In the genomic region with DNA sequence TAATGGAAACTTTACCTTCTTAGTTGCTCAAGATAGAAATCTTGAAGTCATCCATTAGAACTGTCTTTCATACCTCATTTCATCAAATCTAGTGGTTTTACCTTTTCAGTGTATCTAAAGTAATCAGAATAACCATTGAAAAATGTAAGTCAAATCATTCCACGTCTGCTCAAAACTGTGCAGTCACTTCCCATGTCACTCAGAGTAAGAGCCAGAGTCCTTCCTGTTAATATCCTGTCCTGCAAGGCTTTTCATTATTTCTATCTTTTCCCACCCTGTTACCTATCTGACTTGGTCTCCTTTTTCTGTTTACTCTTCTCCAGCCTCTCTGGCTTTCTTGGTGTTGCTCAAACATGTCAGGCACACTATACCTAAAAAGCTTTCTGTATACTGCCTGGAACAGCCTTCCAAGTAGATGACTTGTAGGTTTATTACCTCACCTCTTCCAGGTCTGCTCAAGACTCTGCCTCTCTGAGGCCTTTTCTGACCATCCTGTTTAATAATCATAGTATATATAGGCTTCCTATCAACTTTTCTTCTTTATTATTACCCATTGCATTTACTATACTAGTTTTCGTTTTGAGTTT, we compare ENCODE assay signal across 1 cellular context.
TF ChIP-seq lines count a peak whose summit lies in the region.

No MANE protein-coding gene starts in this region.

TF ChIP-seq in GM23338, 12 proteins besides CTCF, POLR2A, EP300 and RAD21:
- TF ChIP-seq POLR2AphosphoS5 (IDR thresholded peaks at IDR 0.05; ENCODE audit: low read depth) (no peak), EZH2 (IDR thresholded peaks at IDR 0.05; ENCODE audit: low read depth, unreplicated experiment) (no peak), EZH2phosphoT487 (IDR thresholded peaks at IDR 0.05; ENCODE audit: unreplicated experiment) (no peak), NANOG (IDR thresholded peaks at IDR 0.05; ENCODE audit: borderline replicate concordance) (no peak), ZNF331 (CRISPR knock-in tag; IDR thresholded peaks at IDR 0.05; ENCODE audit: low read depth) (no peak), ZNF114 (CRISPR knock-in tag; IDR thresholded peaks at IDR 0.05) (no peak), CREB1 (CRISPR knock-in tag; IDR thresholded peaks at IDR 0.05; ENCODE audit: low read depth) (no peak)
- TF ChIP-seq, protein P1, sequence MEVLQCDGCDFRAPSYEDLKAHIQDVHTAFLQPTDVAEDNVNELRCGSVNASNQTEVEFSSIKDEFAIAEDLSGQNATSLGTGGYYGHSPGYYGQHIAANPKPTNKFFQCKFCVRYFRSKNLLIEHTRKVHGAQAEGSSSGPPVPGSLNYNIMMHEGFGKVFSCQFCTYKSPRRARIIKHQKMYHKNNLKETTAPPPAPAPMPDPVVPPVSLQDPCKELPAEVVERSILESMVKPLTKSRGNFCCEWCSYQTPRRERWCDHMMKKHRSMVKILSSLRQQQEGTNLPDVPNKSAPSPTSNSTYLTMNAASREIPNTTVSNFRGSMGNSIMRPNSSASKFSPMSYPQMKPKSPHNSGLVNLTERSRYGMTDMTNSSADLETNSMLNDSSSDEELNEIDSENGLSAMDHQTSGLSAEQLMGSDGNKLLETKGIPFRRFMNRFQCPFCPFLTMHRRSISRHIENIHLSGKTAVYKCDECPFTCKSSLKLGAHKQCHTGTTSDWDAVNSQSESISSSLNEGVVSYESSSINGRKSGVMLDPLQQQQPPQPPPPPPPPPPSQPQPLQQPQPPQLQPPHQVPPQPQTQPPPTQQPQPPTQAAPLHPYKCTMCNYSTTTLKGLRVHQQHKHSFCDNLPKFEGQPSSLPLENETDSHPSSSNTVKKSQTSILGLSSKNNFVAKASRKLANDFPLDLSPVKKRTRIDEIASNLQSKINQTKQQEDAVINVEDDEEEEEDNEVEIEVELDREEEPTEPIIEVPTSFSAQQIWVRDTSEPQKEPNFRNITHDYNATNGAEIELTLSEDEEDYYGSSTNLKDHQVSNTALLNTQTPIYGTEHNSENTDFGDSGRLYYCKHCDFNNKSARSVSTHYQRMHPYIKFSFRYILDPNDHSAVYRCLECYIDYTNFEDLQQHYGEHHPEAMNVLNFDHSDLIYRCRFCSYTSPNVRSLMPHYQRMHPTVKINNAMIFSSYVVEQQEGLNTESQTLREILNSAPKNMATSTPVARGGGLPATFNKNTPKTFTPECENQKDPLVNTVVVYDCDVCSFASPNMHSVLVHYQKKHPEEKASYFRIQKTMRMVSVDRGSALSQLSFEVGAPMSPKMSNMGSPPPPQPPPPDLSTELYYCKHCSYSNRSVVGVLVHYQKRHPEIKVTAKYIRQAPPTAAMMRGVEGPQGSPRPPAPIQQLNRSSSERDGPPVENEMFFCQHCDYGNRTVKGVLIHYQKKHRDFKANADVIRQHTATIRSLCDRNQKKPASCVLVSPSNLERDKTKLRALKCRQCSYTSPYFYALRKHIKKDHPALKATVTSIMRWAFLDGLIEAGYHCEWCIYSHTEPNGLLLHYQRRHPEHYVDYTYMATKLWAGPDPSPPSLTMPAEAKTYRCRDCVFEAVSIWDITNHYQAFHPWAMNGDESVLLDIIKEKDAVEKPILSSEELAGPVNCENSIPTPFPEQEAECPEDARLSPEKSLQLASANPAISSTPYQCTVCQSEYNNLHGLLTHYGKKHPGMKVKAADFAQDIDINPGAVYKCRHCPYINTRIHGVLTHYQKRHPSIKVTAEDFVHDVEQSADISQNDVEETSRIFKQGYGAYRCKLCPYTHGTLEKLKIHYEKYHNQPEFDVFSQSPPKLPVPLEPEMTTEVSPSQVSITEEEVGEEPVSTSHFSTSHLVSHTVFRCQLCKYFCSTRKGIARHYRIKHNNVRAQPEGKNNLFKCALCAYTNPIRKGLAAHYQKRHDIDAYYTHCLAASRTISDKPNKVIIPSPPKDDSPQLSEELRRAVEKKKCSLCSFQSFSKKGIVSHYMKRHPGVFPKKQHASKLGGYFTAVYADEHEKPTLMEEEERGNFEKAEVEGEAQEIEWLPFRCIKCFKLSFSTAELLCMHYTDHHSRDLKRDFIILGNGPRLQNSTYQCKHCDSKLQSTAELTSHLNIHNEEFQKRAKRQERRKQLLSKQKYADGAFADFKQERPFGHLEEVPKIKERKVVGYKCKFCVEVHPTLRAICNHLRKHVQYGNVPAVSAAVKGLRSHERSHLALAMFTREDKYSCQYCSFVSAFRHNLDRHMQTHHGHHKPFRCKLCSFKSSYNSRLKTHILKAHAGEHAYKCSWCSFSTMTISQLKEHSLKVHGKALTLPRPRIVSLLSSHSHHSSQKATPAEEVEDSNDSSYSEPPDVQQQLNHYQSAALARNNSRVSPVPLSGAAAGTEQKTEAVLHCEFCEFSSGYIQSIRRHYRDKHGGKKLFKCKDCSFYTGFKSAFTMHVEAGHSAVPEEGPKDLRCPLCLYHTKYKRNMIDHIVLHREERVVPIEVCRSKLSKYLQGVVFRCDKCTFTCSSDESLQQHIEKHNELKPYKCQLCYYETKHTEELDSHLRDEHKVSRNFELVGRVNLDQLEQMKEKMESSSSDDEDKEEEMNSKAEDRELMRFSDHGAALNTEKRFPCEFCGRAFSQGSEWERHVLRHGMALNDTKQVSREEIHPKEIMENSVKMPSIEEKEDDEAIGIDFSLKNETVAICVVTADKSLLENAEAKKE (CRISPR knock-in tag; IDR thresholded peaks at IDR 0.05) = no peak
- TF ChIP-seq, protein P2, sequence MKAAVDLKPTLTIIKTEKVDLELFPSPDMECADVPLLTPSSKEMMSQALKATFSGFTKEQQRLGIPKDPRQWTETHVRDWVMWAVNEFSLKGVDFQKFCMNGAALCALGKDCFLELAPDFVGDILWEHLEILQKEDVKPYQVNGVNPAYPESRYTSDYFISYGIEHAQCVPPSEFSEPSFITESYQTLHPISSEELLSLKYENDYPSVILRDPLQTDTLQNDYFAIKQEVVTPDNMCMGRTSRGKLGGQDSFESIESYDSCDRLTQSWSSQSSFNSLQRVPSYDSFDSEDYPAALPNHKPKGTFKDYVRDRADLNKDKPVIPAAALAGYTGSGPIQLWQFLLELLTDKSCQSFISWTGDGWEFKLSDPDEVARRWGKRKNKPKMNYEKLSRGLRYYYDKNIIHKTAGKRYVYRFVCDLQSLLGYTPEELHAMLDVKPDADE (IDR thresholded peaks at IDR 0.05) = no peak
